In the genomic region with DNA sequence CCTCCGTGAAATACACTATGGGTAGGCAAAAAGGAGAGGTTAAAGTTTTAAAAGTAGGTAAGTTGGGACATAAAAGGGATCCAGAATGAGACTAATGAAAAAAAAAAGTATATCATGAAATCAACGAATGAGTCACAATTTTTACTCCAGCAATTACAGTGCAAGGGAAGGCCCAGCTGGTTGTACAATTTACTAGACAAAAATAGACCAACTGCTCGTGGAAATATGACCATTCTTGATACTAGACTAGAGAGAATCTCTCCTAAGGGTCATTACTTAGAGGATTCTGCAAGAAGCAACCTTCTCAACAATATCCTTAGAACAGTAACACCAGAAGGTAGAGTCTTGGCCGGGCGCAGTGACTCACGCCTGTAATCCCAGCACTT, we compare ENCODE assay signal across 14 cellular contexts. TPM values are rescaled to one million over a fixed set of nuclear protein-coding genes. Genes with fewer than 3 reads are reported as not detected.
DNase-seq lines count a peak whose midpoint lies in the region; ATAC-seq, FAIRE-seq and TF ChIP-seq lines count a peak whose summit lies in the region.
"Had no signal": no experiment of that assay in that cellular context is flagged by ENCODE, and none has a peak within 500 bp of the region (broad histone marks: within the 10 kb centered on the region; RNA-seq: fewer than 3 reads in every experiment).

No MANE protein-coding gene starts in this region.

- no peak for TF ChIP-seq RAD21 in A549 (conservative IDR thresholded peaks at IDR 0.05 in 1 of 2, IDR thresholded peaks at IDR 0.05 in 1 of 2)

- FAIRE-seq in A549 (lab: Jason Lieb, UNC): no peak
- FAIRE-seq: GM12892 had no signal

- H3K9me3 ChIP-seq in A549: no peaks in the 10 kb centered on the region
- H3K9me3 ChIP-seq: BE2C had no signal

- peak overlapping the region; percentile 82 for H3K4me2 ChIP-seq in A549

- H3K27ac ChIP-seq in A549: peak overlapping the region; percentile 93 to 96

- peaks cover 18% of the 10 kb centered on the region for H3K4me1 Mint-ChIP-seq in activated T-helper 17 cell treated with anti-CD3 and anti-CD28 coated beads, Interleukin-2, amount 50 U/mL, for 72 hours

- H3K4me3 ChIP-seq in A549 (no peak overlapping the region), fibroblast of pulmonary artery (replicated peaks; ENCODE audit: low read depth, low read length) (no peak overlapping the region)

- POLR2A ChIA-PET in A549 (lab: Yijun Ruan, JAX): interaction anchor here (1.4 to 1.9 kb wide), 2 partner anchors 55 to 73 kb away, joined by 3 to 5 read pairs; a partner anchor contains a TSS

- no peak overlapping the region for H3K27ac Mint-ChIP-seq in activated T-helper 17 cell treated with anti-CD3 and anti-CD28 coated beads, Interleukin-2, amount 50 U/mL, for 72 hours
- H3K27ac Mint-ChIP-seq: effector memory CD8-positive, alpha-beta T cell had no signal

- TF ChIP-seq CTCF in A549 (IDR thresholded peaks at IDR 0.05) (no peak), fibroblast of pulmonary artery (IDR thresholded peaks at IDR 0.05; ENCODE audit: low read length, missing control alignments) (no peak)

- no peak for TF ChIP-seq EP300 in A549 (IDR thresholded peaks at IDR 0.05)

- H3K4me3 Mint-ChIP-seq in activated T-helper 17 cell treated with anti-CD3 and anti-CD28 coated beads, Interleukin-2, amount 50 U/mL, for 72 hours: no peak overlapping the region
- H3K4me3 Mint-ChIP-seq: effector memory CD8-positive, alpha-beta T cell had no signal

- CTCF ChIA-PET in A549 (lab: Yijun Ruan, JAX): interaction anchor here (0.9 to 1.7 kb wide), 2 partner anchors 16 to 31 kb away, joined by 3 to 9 read pairs; no protein-coding TSS in a partner anchor

- ATAC-seq in A549 (no peak), HG02678 (IDR thresholded peaks at IDR 0.05; ENCODE audit: unreplicated experiment) (no peak), HG02981 (IDR thresholded peaks at IDR 0.05; ENCODE audit: unreplicated experiment) (no peak)
- peak; percentile 45 for ATAC-seq in activated T-helper 17 cell treated with anti-CD3 and anti-CD28 coated beads, Interleukin-2, amount 50 U/mL, for 72 hours (replicated peaks)
- ATAC-seq: effector memory CD8-positive, alpha-beta T cell had no signal

- no peaks in the 10 kb centered on the region for H3K36me3 Mint-ChIP-seq in activated T-helper 17 cell treated with anti-CD3 and anti-CD28 coated beads, Interleukin-2, amount 50 U/mL, for 72 hours (ENCODE audit: low read depth)

- DNase-seq in A549 (ENCODE audit: low read depth in 1 of 2, low spot score in 1 of 2) (no peak), HCEC 1CT (peak; percentile 68), fibroblast of pulmonary artery (ENCODE audit: low read depth) (peak; percentile 36), NCI-H146 (lab: John Stamatoyannopoulos, UW) (no peak), DMS53 (lab: John Stamatoyannopoulos, UW) (no peak)
- DNase-seq: activated CD4-positive, alpha-beta T cell treated with anti-CD3 and anti-CD28 coated beads for 4 hours; effector memory CD8-positive, alpha-beta T cell; NCI-H1436 treated with DMSO at 0.1 percent for 48 hours; T-helper 1 cell had no signal

- TF ChIP-seq POLR2A in A549 (IDR thresholded peaks at IDR 0.05; ENCODE audit: low read length): no peak

- WGBS in A549 (ENCODE audit: missing lambda C conversion rate): 40% methylated on average over 6 of the region's 6 CpGs

- no peaks in the 10 kb centered on the region for H3K27me3 Mint-ChIP-seq in activated T-helper 17 cell treated with anti-CD3 and anti-CD28 coated beads, Interleukin-2, amount 50 U/mL, for 72 hours
- H3K27me3 Mint-ChIP-seq: effector memory CD8-positive, alpha-beta T cell had no signal

- peaks cover 84% of the 10 kb centered on the region for H3K4me1 ChIP-seq in A549
- H3K4me1 ChIP-seq: BE2C had no signal

- H3K9me3 Mint-ChIP-seq in activated T-helper 17 cell treated with anti-CD3 and anti-CD28 coated beads, Interleukin-2, amount 50 U/mL, for 72 hours: no peaks in the 10 kb centered on the region

TF ChIP-seq in A549, 52 proteins besides CTCF, POLR2A, EP300 and RAD21:
- TF ChIP-seq, protein P1, sequence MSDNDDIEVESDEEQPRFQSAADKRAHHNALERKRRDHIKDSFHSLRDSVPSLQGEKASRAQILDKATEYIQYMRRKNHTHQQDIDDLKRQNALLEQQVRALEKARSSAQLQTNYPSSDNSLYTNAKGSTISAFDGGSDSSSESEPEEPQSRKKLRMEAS (IDR thresholded peaks at IDR 0.05): 0 out of 2 replicates have a peak, but pooled peaks have one; percentile 8
- 0 out of 2 replicates have a peak, but pooled peaks have one; percentile 24 for TF ChIP-seq RARB (CRISPR knock-in tag; IDR thresholded peaks at IDR 0.05)
- TF ChIP-seq, protein P2, sequence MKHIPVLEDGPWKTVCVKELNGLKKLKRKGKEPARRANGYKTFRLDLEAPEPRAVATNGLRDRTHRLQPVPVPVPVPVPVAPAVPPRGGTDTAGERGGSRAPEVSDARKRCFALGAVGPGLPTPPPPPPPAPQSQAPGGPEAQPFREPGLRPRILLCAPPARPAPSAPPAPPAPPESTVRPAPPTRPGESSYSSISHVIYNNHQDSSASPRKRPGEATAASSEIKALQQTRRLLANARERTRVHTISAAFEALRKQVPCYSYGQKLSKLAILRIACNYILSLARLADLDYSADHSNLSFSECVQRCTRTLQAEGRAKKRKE (CRISPR knock-in tag; IDR thresholded peaks at IDR 0.05; ENCODE audit: low read depth): no peak
- TF ChIP-seq FOSL2 (IDR thresholded peaks at IDR 0.05): no peak
- peak; percentile 16 for TF ChIP-seq FOSL2 (CRISPR knock-in tag; IDR thresholded peaks at IDR 0.05)

RNA-seq across cellular contexts. Expression of a gene that starts 55.1 kb away (rescaled TPM):
- polyA plus RNA-seq in A549 (2011; rRNA removed) (26.5 and 33.1 TPM in 2 replicates), A549 (2017; fragmentation: RNase III; extraction: RNeasy Plus Mini Kit Qiagen cat#74134 plus additional on column Dnase treatment) (96.2 to 127 TPM (median 108 TPM) in 3 replicates)
- polyA plus RNA-seq in A549 (2012; cell fraction: cytosol; rRNA removed): 138 and 184 TPM in 2 replicates
- polyA plus RNA-seq in A549 (2012; cell fraction: nucleus; rRNA removed): 145 and 165 TPM in 2 replicates
- polyA minus RNA-seq in A549 (2011; rRNA and poly(A)+ RNA removed): 10.8 and 19.0 TPM in 2 replicates
- total RNA-seq in activated T-helper 17 cell treated with anti-CD3 and anti-CD28 coated beads, Interleukin-2, amount 50 U/mL, for 72 hours: 10 to 100 TPM; 44.6 to 90.4 TPM

Comparison
In these comparisons a context has a peak if more than half of its experiments do, and no peak if none do; other contexts are left out.
1. DNase-seq: peak in HCEC 1CT (single experiment) and fibroblast of pulmonary artery (single experiment); none in A549 (0 of 2), NCI-H146 (single experiment) and DMS53 (single experiment).